Comparison of ENCODE assay signal across 10 cellular contexts in genomic region chr1:53800621-53801020, GRCh38.
"Had no signal": no experiment of that assay in that cellular context is flagged by ENCODE, and none has a peak within 500 bp of the region (broad histone marks: within the 10 kb centered on the region; RNA-seq: fewer than 3 reads in every experiment).

No MANE protein-coding gene starts in this region.

- H3K9me3 ChIP-seq: HAP-1 had no signal

- H3K9ac ChIP-seq: GM23248 had no signal

- H3K27ac ChIP-seq: GM23248 had no signal

- H3K4me3 ChIP-seq: GM23248, GM23338, HAP-1 had no signal

- H3K4me2 ChIP-seq: GM23338 had no signal

- FAIRE-seq: H1, H54 had no signal

- H2AFZ ChIP-seq: GM23248, GM23338 had no signal

- ATAC-seq: GM23338, HCT116 had no signal

- DNase-seq: GM23248, H7, H9, HCEC 1CT, HFFc6 had no signal
